8 cellular contexts compared by ENCODE assay signal in the genomic region with DNA sequence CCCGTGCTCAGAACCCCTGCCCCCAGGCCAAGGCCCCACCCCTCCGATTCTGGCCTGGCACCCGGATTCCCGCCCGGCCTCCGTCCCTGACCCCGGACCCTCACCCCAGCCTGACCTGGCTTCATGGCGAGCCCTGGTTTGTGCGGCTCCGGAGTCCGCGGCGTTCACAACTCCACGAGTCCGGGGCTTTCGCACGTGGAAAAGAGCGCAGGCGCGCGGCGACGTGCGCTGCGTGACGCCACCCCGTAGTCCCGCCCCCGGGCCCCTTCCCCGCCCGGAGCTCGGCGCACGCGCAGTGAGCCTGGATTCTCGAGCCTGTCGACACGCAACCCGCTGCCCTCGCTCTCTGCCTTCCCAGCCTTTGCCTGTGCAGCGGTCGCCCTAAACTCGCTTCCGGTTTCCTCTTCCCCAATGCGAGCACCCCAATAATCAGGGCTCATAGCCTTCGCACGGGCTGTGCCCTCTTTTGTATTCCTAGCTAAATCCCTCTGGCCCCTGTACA. TPM values are rescaled to one million over a fixed set of nuclear protein-coding genes. Genes with fewer than 3 reads are reported as not detected.
DNase-seq lines count a peak whose midpoint lies in the region; ATAC-seq and TF ChIP-seq lines count a peak whose summit lies in the region.

A gene (minus strand): TSS at position 204 of the 502 bp plus-strand sequence. CDS start 79 bp downstream, at position 125.

- H3K36me3 Mint-ChIP-seq in endodermal cell (ENCODE audit: low read depth) (no peaks in the 10 kb centered on the region), mesothelial cell of epicardium (no peaks in the 10 kb centered on the region)

- H3K27ac ChIP-seq in HUES48 (ENCODE audit: low read depth, low read length): peak within 1 kb of the TSS; percentile 65
- no peak within 1 kb of the TSS for H3K27ac ChIP-seq in endodermal cell (ENCODE audit: low read depth, low read length)

- no peak for TF ChIP-seq CTCF in endodermal cell (conservative IDR thresholded peaks at IDR 0.05)
- no peak for TF ChIP-seq CTCF in mesothelial cell of epicardium (IDR thresholded peaks at IDR 0.05; ENCODE audit: unreplicated experiment)

- H3K4me3 Mint-ChIP-seq in endodermal cell (peak within 1 kb of the TSS; percentile 94), mesothelial cell of epicardium (peak within 1 kb of the TSS; percentile 90)

- DNase-seq in COR-L47 (lab: John Stamatoyannopoulos, UW): peak; percentile 90
- peak; percentile 61 for DNase-seq in NT2/D1 (ENCODE audit: low read depth, low spot score)
- DNase-seq in activated CD8-positive, alpha-beta memory T cell treated with anti-CD3 and anti-CD28 coated beads, Interleukin-2, amount 50 U/mL, for 24 hours (ENCODE audit: extremely low read depth): peak; percentile 91
- DNase-seq in endodermal cell: peak; percentile 96
- DNase-seq in mesothelial cell of epicardium (ENCODE audit: low spot score in 2 of 2, unreplicated experiment in 2 of 2): peak; percentile 98 to 99
- DNase-seq in stimulated activated CD8-positive, alpha-beta memory T cell treated with anti-CD3 and anti-CD28 coated beads, Interleukin-15, amount 100 ng/mL, for 48 hours (ENCODE audit: low read depth in 2 of 2): peak; percentile 94

- H3K4me1 Mint-ChIP-seq in endodermal cell (peaks cover 44% of the 10 kb centered on the region), mesothelial cell of epicardium (peaks cover 51% of the 10 kb centered on the region)

- H3K4me3 ChIP-seq in HUES48 (ENCODE audit: low read depth, low read length): peak within 1 kb of the TSS; percentile 99
- peak within 1 kb of the TSS; percentile 92 for H3K4me3 ChIP-seq in NT2/D1 (ENCODE audit: insufficient read length, low read depth)
- peak within 1 kb of the TSS; percentile 95 for H3K4me3 ChIP-seq in endodermal cell (ENCODE audit: low read length)

- H3K27me3 ChIP-seq in HUES48 (ENCODE audit: control insufficient read depth, insufficient read depth, low read length) (no peaks in the 10 kb centered on the region), NT2/D1 (ENCODE audit: insufficient read depth, insufficient read length) (no peaks in the 10 kb centered on the region), endodermal cell (ENCODE audit: control insufficient read depth, insufficient read depth, low read length, poor library complexity, severe bottlenecking) (no peaks in the 10 kb centered on the region)

- 0% methylated on average over 9 to 47 of the region's 47 CpGs for WGBS in endodermal cell (ENCODE audit: insufficient coverage in 1 of 2, insufficient read length in 1 of 2), 2 experiments

- H3K36me3 ChIP-seq in HUES48 (ENCODE audit: control insufficient read depth, insufficient read depth, low read length): no peaks in the 10 kb centered on the region
- peaks cover 6% of the 10 kb centered on the region for H3K36me3 ChIP-seq in NT2/D1 (ENCODE audit: insufficient read depth, insufficient read length, low read length)
- H3K36me3 ChIP-seq in endodermal cell (ENCODE audit: control insufficient read depth, insufficient read depth, low read length): no peaks in the 10 kb centered on the region

- peaks cover 29% of the 10 kb centered on the region for H3K4me1 ChIP-seq in HUES48 (ENCODE audit: control insufficient read depth, insufficient read depth, low read length)
- peaks cover 2% of the 10 kb centered on the region for H3K4me1 ChIP-seq in NT2/D1 (ENCODE audit: insufficient read depth, insufficient read length)
- peaks cover 8% of the 10 kb centered on the region for H3K4me1 ChIP-seq in endodermal cell (ENCODE audit: control insufficient read depth, insufficient read depth, low read length)

- H3K9ac ChIP-seq in HUES48 (ENCODE audit: low read depth, low read length) (peak within 1 kb of the TSS; percentile 82), NT2/D1 (ENCODE audit: insufficient read length, low read depth) (peak within 1 kb of the TSS; percentile 98), endodermal cell (ENCODE audit: extremely low read depth, low read length, poor library complexity, severe bottlenecking) (peak within 1 kb of the TSS; percentile 79)

- H3K9me3 Mint-ChIP-seq in endodermal cell (no peaks in the 10 kb centered on the region), mesothelial cell of epicardium (no peaks in the 10 kb centered on the region)

- H3K9me3 ChIP-seq in HUES48 (ENCODE audit: control insufficient read depth, insufficient read depth, low read length) (no peaks in the 10 kb centered on the region), NT2/D1 (ENCODE audit: insufficient read depth, low read length) (no peaks in the 10 kb centered on the region), endodermal cell (ENCODE audit: control insufficient read depth, low read length) (no peaks in the 10 kb centered on the region)

- peak; percentile 88 for ATAC-seq in GM21381 (IDR thresholded peaks at IDR 0.05; ENCODE audit: unreplicated experiment)

- H3K27ac Mint-ChIP-seq in endodermal cell (peak within 1 kb of the TSS; percentile 94), mesothelial cell of epicardium (peak within 1 kb of the TSS; percentile 95)

- peaks cover 3% of the 10 kb centered on the region for H3K27me3 Mint-ChIP-seq in endodermal cell (ENCODE audit: insufficient read depth)
- no peaks in the 10 kb centered on the region for H3K27me3 Mint-ChIP-seq in mesothelial cell of epicardium (ENCODE audit: low read depth)

RNA-seq across cellular contexts. Expression of the gene that starts here (rescaled TPM):
- total RNA-seq in endodermal cell (100 to 1,000 TPM; 356 to 387 TPM), mesothelial cell of epicardium (273 to 278 TPM (median 274 TPM) in 3 replicates)
- polyA plus RNA-seq in endodermal cell (2013, experiment 1 of 2): 327 TPM
- 284 TPM for polyA plus RNA-seq in endodermal cell (2013, experiment 2 of 2)
